ENCODE assay signal across 1 cellular context in the genomic region with DNA sequence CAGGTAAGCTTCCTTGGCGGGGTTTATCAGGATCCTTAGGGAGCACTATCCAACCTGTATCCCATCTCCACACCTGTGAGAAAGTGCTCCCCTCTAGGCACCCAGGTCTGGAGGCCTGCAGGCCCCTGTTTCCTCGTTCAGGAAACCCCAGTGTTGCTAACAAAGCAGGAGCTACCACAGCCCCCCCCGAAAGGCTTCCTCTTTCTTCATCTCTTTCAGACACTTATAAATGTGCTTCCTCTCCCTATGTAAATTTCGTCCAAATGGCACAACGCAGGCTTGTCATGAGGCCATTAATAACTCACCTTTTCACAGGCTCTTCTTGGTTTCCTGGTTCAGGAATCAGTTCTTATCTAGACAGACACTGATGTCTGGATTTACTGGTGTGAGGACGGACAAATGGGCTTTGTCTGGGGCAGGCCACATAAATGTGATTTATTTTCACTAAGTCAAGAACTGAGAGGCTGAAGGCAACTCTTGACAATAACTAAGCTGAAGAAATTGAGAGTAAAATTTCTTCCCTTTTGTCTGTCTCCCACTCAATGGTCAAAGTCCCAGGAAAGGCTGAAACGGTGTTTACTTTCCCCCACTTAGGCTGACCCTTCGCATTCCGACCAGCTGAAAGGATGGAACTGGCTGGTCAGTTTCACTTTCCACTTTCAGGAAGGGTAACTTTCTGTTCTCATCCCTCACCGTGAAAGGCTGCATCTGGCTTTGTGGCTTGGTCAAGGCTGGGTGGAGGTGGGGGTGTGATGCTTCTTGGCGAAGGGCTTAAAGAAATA.
TF ChIP-seq lines count a peak whose summit lies in the region.

No MANE protein-coding gene starts in this region.

TF ChIP-seq in K562, 482 proteins besides CTCF, POLR2A, EP300 and RAD21 (continued from another document):
- TF ChIP-seq, protein P1, sequence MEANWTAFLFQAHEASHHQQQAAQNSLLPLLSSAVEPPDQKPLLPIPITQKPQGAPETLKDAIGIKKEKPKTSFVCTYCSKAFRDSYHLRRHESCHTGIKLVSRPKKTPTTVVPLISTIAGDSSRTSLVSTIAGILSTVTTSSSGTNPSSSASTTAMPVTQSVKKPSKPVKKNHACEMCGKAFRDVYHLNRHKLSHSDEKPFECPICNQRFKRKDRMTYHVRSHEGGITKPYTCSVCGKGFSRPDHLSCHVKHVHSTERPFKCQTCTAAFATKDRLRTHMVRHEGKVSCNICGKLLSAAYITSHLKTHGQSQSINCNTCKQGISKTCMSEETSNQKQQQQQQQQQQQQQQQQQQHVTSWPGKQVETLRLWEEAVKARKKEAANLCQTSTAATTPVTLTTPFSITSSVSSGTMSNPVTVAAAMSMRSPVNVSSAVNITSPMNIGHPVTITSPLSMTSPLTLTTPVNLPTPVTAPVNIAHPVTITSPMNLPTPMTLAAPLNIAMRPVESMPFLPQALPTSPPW (CRISPR knock-in tag; IDR thresholded peaks at IDR 0.05) = peak; percentile 48
- TF ChIP-seq SPI1 (IDR thresholded peaks at IDR 0.05; ENCODE audit: borderline replicate concordance, low read depth, low read length) = peak; percentile 76; the same call in 1 of the 2 replicates
- TF ChIP-seq RCOR1 (IDR thresholded peaks at IDR 0.05; ENCODE audit: borderline replicate concordance in 1 of 2, low read depth in 2 of 2, low read length in 2 of 2) = peak in 1 of 2 experiments; percentile 66; a peak in 1 of 4 replicates
- TF ChIP-seq HDAC1 (IDR thresholded peaks at IDR 0.05) = 0 out of 4 replicates have a peak, but pooled peaks of 1 of the 2 experiments have one; percentile 41
- TF ChIP-seq SMAD4 (CRISPR knock-in tag; conservative IDR thresholded peaks at IDR 0.05) = peak; percentile 50; the same call in 1 of the 2 replicates
- TF ChIP-seq DACH1 (IDR thresholded peaks at IDR 0.05; ENCODE audit: partially characterized antibody) = no peak
- TF ChIP-seq KDM1A (IDR thresholded peaks at IDR 0.05) = peak; percentile 81 to 82
- TF ChIP-seq TEAD4 (IDR thresholded peaks at IDR 0.05; ENCODE audit: low read length) = peak; percentile 28; the same call in 1 of the 2 replicates
- TF ChIP-seq TEAD4 (CRISPR knock-in tag; IDR thresholded peaks at IDR 0.05; ENCODE audit: borderline replicate concordance) = no peak
- TF ChIP-seq, protein P2, sequence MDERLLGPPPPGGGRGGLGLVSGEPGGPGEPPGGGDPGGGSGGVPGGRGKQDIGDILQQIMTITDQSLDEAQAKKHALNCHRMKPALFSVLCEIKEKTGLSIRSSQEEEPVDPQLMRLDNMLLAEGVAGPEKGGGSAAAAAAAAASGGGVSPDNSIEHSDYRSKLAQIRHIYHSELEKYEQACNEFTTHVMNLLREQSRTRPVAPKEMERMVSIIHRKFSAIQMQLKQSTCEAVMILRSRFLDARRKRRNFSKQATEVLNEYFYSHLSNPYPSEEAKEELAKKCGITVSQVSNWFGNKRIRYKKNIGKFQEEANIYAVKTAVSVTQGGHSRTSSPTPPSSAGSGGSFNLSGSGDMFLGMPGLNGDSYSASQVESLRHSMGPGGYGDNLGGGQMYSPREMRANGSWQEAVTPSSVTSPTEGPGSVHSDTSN (CRISPR knock-in tag; IDR thresholded peaks at IDR 0.05; ENCODE audit: low read depth) = no peak
- TF ChIP-seq, protein P2 (tag; conservative IDR thresholded peaks at IDR 0.05; ENCODE audit: low read depth) = peak; percentile 93
- TF ChIP-seq, protein P3, sequence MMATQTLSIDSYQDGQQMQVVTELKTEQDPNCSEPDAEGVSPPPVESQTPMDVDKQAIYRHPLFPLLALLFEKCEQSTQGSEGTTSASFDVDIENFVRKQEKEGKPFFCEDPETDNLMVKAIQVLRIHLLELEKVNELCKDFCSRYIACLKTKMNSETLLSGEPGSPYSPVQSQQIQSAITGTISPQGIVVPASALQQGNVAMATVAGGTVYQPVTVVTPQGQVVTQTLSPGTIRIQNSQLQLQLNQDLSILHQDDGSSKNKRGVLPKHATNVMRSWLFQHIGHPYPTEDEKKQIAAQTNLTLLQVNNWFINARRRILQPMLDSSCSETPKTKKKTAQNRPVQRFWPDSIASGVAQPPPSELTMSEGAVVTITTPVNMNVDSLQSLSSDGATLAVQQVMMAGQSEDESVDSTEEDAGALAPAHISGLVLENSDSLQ (IDR thresholded peaks at IDR 0.05) = peak; percentile 51; the same call in 1 of the 2 replicates
- TF ChIP-seq MEIS2 (IDR thresholded peaks at IDR 0.05; ENCODE audit: partially characterized antibody) = peak; percentile 91
- peak; percentile 16; the same call in 1 of the 2 replicates for TF ChIP-seq TAL1 (IDR thresholded peaks at IDR 0.05)
- TF ChIP-seq ZNF551 (CRISPR knock-in tag; IDR thresholded peaks at IDR 0.05) = no peak
- TF ChIP-seq, protein P4, sequence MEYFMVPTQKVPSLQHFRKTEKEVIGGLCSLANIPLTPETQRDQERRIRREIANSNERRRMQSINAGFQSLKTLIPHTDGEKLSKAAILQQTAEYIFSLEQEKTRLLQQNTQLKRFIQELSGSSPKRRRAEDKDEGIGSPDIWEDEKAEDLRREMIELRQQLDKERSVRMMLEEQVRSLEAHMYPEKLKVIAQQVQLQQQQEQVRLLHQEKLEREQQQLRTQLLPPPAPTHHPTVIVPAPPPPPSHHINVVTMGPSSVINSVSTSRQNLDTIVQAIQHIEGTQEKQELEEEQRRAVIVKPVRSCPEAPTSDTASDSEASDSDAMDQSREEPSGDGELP (CRISPR knock-in tag; IDR thresholded peaks at IDR 0.05; ENCODE audit: borderline replicate concordance) = no peak
- TF ChIP-seq ZNF507 (tag; conservative IDR thresholded peaks at IDR 0.05) = no peak
- 0 out of 2 replicates have a peak, but pooled peaks have one; percentile 18 for TF ChIP-seq CTBP1 (IDR thresholded peaks at IDR 0.05; ENCODE audit: borderline replicate concordance)
- 0 out of 2 replicates have a peak, but pooled peaks have one; percentile 8 for TF ChIP-seq CBFA2T2 (conservative IDR thresholded peaks at IDR 0.05)
- TF ChIP-seq, protein P5, sequence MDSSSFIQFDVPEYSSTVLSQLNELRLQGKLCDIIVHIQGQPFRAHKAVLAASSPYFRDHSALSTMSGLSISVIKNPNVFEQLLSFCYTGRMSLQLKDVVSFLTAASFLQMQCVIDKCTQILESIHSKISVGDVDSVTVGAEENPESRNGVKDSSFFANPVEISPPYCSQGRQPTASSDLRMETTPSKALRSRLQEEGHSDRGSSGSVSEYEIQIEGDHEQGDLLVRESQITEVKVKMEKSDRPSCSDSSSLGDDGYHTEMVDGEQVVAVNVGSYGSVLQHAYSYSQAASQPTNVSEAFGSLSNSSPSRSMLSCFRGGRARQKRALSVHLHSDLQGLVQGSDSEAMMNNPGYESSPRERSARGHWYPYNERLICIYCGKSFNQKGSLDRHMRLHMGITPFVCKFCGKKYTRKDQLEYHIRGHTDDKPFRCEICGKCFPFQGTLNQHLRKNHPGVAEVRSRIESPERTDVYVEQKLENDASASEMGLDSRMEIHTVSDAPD (CRISPR knock-in tag; IDR thresholded peaks at IDR 0.05) = no peak
- no peak for TF ChIP-seq SRSF7 (optimal IDR thresholded peaks at IDR 0.05; ENCODE audit: low read depth, low read length)
- no peak for TF ChIP-seq MXI1 (IDR thresholded peaks at IDR 0.05; ENCODE audit: low read depth, low read length)
TF ChIP-seq in K562: peak in this region for 15.
